Comparison of ENCODE assay signal across 21 cellular contexts in the genomic region with DNA sequence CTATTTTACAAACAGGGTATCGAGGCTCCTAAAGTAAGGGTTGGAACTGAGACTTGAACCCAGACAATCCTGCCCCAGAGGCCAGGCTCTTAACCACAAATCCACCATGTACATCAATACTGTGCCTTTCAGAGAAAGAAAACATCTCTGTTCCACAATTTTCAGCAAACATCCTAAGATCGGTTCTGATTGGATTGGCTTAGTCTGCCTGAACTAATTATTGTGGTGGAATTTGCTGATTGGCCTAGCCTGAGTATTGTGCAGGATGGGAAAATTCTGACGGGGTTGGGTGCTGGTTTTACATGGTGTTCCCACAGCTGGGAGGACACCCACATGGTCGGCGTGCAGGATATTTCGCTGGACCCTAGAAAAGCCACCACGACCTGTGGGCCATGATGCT. TPM values are rescaled to one million over a fixed set of nuclear protein-coding genes. Genes with fewer than 3 reads are reported as not detected.
DNase-seq lines count a peak whose midpoint lies in the region; ATAC-seq and TF ChIP-seq lines count a peak whose summit lies in the region.
"Had no signal": no experiment of that assay in that cellular context is flagged by ENCODE, and none has a peak within 500 bp of the region (broad histone marks: within the 10 kb centered on the region; RNA-seq: fewer than 3 reads in every experiment).

A gene with protein sequence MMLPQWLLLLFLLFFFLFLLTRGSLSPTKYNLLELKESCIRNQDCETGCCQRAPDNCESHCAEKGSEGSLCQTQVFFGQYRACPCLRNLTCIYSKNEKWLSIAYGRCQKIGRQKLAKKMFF (plus strand): TSS at position 301 of the 400 bp plus-strand sequence. CDS start 92 bp downstream, at position 393.

- DNase-seq in GM13976 (ENCODE audit: low spot score) = peak; percentile 9
- no peak for DNase-seq in NT2/D1 (ENCODE audit: low read depth, low spot score)
- DNase-seq in chondrocyte (ENCODE audit: low spot score) = peak; percentile 21
- DNase-seq in left lung = no peak
- DNase-seq in Calu3 = no peak
- DNase-seq: 8988T; CD8-positive, alpha-beta memory T cell; COR-L47; DMS79 treated with DMSO at 0.1 percent for 48 hours; GF-D8; GOT3; KG1 had no signal

- no peaks in the 10 kb centered on the region for H3K4me1 ChIP-seq in NT2/D1 (ENCODE audit: insufficient read depth, insufficient read length)
- H3K4me1 ChIP-seq in left lung = peaks cover 4 to 10% of the 10 kb centered on the region in 2 donors

- no peaks in the 10 kb centered on the region for H3K36me3 ChIP-seq in NT2/D1 (ENCODE audit: insufficient read depth, insufficient read length, low read length)
- H3K36me3 ChIP-seq in left lung = no peaks in the 10 kb centered on the region
- H3K36me3 ChIP-seq: BLaER1, HAP-1 had no signal

- H3K4me3 ChIP-seq in NT2/D1 (ENCODE audit: insufficient read length, low read depth) = no peak within 1 kb of the TSS
- no peak within 1 kb of the TSS for H3K4me3 ChIP-seq in left lung
- H3K4me3 ChIP-seq: BLaER1, GM12878, HAP-1 had no signal

- no peaks in the 10 kb centered on the region for H3K36me3 Mint-ChIP-seq in chondrocyte (ENCODE audit: low read depth)
- peaks cover 2% of the 10 kb centered on the region for H3K36me3 Mint-ChIP-seq in Calu3 (ENCODE audit: insufficient read depth, unreplicated experiment)
- H3K36me3 Mint-ChIP-seq: IgD-negative memory B cell had no signal

- BruUV-seq in Calu3 (replicated peaks; lab: Mats Ljungman, UMichigan) = no TSS peak

- H3K4me3 Mint-ChIP-seq in chondrocyte (ENCODE audit: unreplicated experiment) (no peak within 1 kb of the TSS), Calu3 (ENCODE audit: low read depth, unreplicated experiment) (no peak within 1 kb of the TSS)
- H3K4me3 Mint-ChIP-seq: CD8-positive, alpha-beta memory T cell had no signal

- TF ChIP-seq CTCF in C4-2B (conservative IDR thresholded peaks at IDR 0.05) = no peak
- TF ChIP-seq CTCF in GM13976 (IDR thresholded peaks at IDR 0.05; ENCODE audit: borderline replicate concordance, control extremely low read depth, extremely low read depth, insufficient read depth, missing control alignments) = no peak
- no peak for TF ChIP-seq CTCF in chondrocyte (IDR thresholded peaks at IDR 0.05)
- TF ChIP-seq CTCF in left lung (IDR thresholded peaks at IDR 0.05) = no peak
- TF ChIP-seq CTCF in Calu3 (IDR thresholded peaks at IDR 0.05; ENCODE audit: unreplicated experiment) = no peak

- H3K27me3 ChIP-seq in NT2/D1 (ENCODE audit: insufficient read depth, insufficient read length) (peaks cover 3% of the 10 kb centered on the region), left lung (peaks cover 11 to 56% of the 10 kb centered on the region in 2 donors)

- H3K9me3 Mint-ChIP-seq in chondrocyte (ENCODE audit: low read depth) = no peaks in the 10 kb centered on the region
- no peaks in the 10 kb centered on the region for H3K9me3 Mint-ChIP-seq in Calu3 (ENCODE audit: low read depth, unreplicated experiment)
- H3K9me3 Mint-ChIP-seq: CD8-positive, alpha-beta memory T cell; IgD-negative memory B cell had no signal

- H3K9me3 ChIP-seq in NT2/D1 (ENCODE audit: insufficient read depth, low read length) (no peaks in the 10 kb centered on the region), left lung (no peaks in the 10 kb centered on the region)
- H3K9me3 ChIP-seq: BLaER1, HAP-1 had no signal

- intact Hi-C loops in left lung (cut with DNase I) (no loop called here), Calu3 (cut with micrococcal nuclease; ENCODE audit: unreplicated experiment) (no loop called here)

- peak within 1 kb of the TSS; percentile 4 for H3K9ac ChIP-seq in NT2/D1 (ENCODE audit: insufficient read length, low read depth)
- H3K9ac ChIP-seq: BLaER1 had no signal

- H3K27ac ChIP-seq in C4-2B (peak within 1 kb of the TSS; percentile 75), left lung (no peak within 1 kb of the TSS)
- H3K27ac ChIP-seq: BLaER1 had no signal

- H3K27ac Mint-ChIP-seq in chondrocyte (ENCODE audit: unreplicated experiment) (no peak within 1 kb of the TSS), Calu3 (ENCODE audit: unreplicated experiment) (no peak within 1 kb of the TSS)
- H3K27ac Mint-ChIP-seq: IgD-negative memory B cell had no signal

- no peak for ATAC-seq in left lung
- no peak for ATAC-seq in GM18867 (IDR thresholded peaks at IDR 0.05; ENCODE audit: unreplicated experiment)
- ATAC-seq in GM18519 (IDR thresholded peaks at IDR 0.05; ENCODE audit: low FRiP score, unreplicated experiment) = no peak
- ATAC-seq: HepG2 had no signal

- in situ Hi-C loops in GM13976 (cut with MboI; ENCODE audit: low sequenced_read_pairs, unreplicated experiment) = no loop called here

- H3K27me3 Mint-ChIP-seq in chondrocyte (ENCODE audit: low read depth) (peaks cover 26% of the 10 kb centered on the region), Calu3 (ENCODE audit: unreplicated experiment) (peaks cover 16% of the 10 kb centered on the region)

- CTCF ChIA-PET in Calu3 (lab: Charles Lee) = no interaction called here

- H3K4me1 Mint-ChIP-seq in chondrocyte (ENCODE audit: low read depth) (peaks cover 4% of the 10 kb centered on the region), Calu3 (ENCODE audit: low read depth, unreplicated experiment) (peaks cover 40% of the 10 kb centered on the region)

RNA-seq across cellular contexts. Expression of the gene that starts here (rescaled TPM):
- total RNA-seq in chondrocyte = not detected in 3 replicates
- not detected for total RNA-seq in left lung
- total RNA-seq in Calu3 (2022) = not detected in 2 replicates
- total RNA-seq: A673; CD8-positive, alpha-beta memory T cell; GM12878; HepG2 had no signal

Comparison
In these comparisons a context has a peak if more than half of its experiments do, and no peak if none do; other contexts are left out.
1. Peak in DNase-seq in chondrocyte; RNA of the gene not detected or under 1 TPM.